ENCODE assay signal across 1 cellular context in genomic region chr14:23058654-23059504, GRCh38.
TF ChIP-seq lines count a peak whose summit lies in the region.

No MANE protein-coding gene starts in this region.

TF ChIP-seq in A549, 52 proteins besides CTCF, POLR2A, EP300 and RAD21 (continued from another document):
- TF ChIP-seq BCL3 (IDR thresholded peaks at IDR 0.05) (no peak), FOSL2 (IDR thresholded peaks at IDR 0.05) (no peak), FOSL2 (CRISPR knock-in tag; IDR thresholded peaks at IDR 0.05) (no peak), EHF (CRISPR knock-in tag; IDR thresholded peaks at IDR 0.05) (no peak), ESRRA (IDR thresholded peaks at IDR 0.05; ENCODE audit: borderline replicate concordance, low read length) (no peak), CBX2 (IDR thresholded peaks at IDR 0.05; ENCODE audit: borderline replicate concordance, low read depth) (no peak), SMC3 (IDR thresholded peaks at IDR 0.05) (no peak), PHF8 (IDR thresholded peaks at IDR 0.05; ENCODE audit: borderline replicate concordance, low read depth) (no peak), HEYL (CRISPR knock-in tag; IDR thresholded peaks at IDR 0.05) (no peak), MAFK (IDR thresholded peaks at IDR 0.05; ENCODE audit: partially characterized antibody) (no peak), RARB (CRISPR knock-in tag; IDR thresholded peaks at IDR 0.05) (no peak)
